ENCODE assay signal across 11 cellular contexts in genomic region chr16:56675685-56676210, GRCh38. TPM values are rescaled to one million over a fixed set of nuclear protein-coding genes. Genes with fewer than 3 reads are reported as not detected.
DNase-seq lines count a peak whose midpoint lies in the region; ATAC-seq and TF ChIP-seq lines count a peak whose summit lies in the region.
"Had no signal": no experiment of that assay in that cellular context is flagged by ENCODE, and none has a peak within 500 bp of the region (broad histone marks: within the 10 kb centered on the region; RNA-seq: fewer than 3 reads in every experiment).

No MANE protein-coding gene starts in this region.

- peak; percentile 93 for ATAC-seq in effector memory CD8-positive, alpha-beta T cell (replicated peaks)
- no peak for ATAC-seq in HG03135 (IDR thresholded peaks at IDR 0.05; ENCODE audit: unreplicated experiment)
- no peak for ATAC-seq in GM21737 (IDR thresholded peaks at IDR 0.05; ENCODE audit: unreplicated experiment)
- no peak for ATAC-seq in GM21723 (IDR thresholded peaks at IDR 0.05; ENCODE audit: unreplicated experiment)

- no peak overlapping the region for H3K4me3 ChIP-seq in CD4-positive, alpha-beta memory T cell (ENCODE audit: low read length in 2 of 2)
- H3K4me3 ChIP-seq in retinal pigment epithelial cell (ENCODE audit: low read length), result peak overlapping the region; percentile 24
- H3K4me3 ChIP-seq: adrenal gland had no signal

- CTCF ChIA-PET in CD4-positive, alpha-beta memory T cell (lab: Charles Lee; ENCODE audit: partially characterized antibody), result interaction anchor here (0.7 to 1.7 kb wide), 5 partner anchors 13 to 99 kb away, joined by 3 to 8 read pairs (median 4); no protein-coding TSS in a partner anchor

- H3K36me3 ChIP-seq in CD4-positive, alpha-beta memory T cell (ENCODE audit: insufficient read depth, low read length), result no peaks in the 10 kb centered on the region
- H3K36me3 ChIP-seq: adrenal gland had no signal

- POLR2A ChIA-PET in CD4-positive, alpha-beta memory T cell (lab: Charles Lee; ENCODE audit: partially characterized antibody), result interaction anchor here (0.6 to 1.3 kb wide), 5 partner anchors 11 to 241 kb away, joined by 3 to 4 read pairs (median 3); partner anchors contain the start of gene MT2A

- peaks cover 9% of the 10 kb centered on the region for H3K4me1 ChIP-seq in CD4-positive, alpha-beta memory T cell (ENCODE audit: insufficient read depth, low read length)

- no peaks in the 10 kb centered on the region for H3K36me3 Mint-ChIP-seq in CD4-positive, alpha-beta memory T cell
- no peaks in the 10 kb centered on the region for H3K36me3 Mint-ChIP-seq in effector memory CD8-positive, alpha-beta T cell (ENCODE audit: insufficient read depth)

- peak overlapping the region; percentile 73 to 83 (median 78) for H3K4me3 Mint-ChIP-seq in CD4-positive, alpha-beta memory T cell
- H3K4me3 Mint-ChIP-seq in effector memory CD8-positive, alpha-beta T cell, result peak overlapping the region; percentile 71 to 75

- H3K9me3 ChIP-seq in CD4-positive, alpha-beta memory T cell (ENCODE audit: control insufficient read depth in 1 of 2, low read length in 2 of 2), result no peaks in the 10 kb centered on the region
- H3K9me3 ChIP-seq: adrenal gland had no signal

- H3K27ac ChIP-seq in CD4-positive, alpha-beta memory T cell (ENCODE audit: low read depth, low read length), result no peak overlapping the region
- H3K27ac ChIP-seq: adrenal gland had no signal

- H3K9me3 Mint-ChIP-seq in CD4-positive, alpha-beta memory T cell, result no peaks in the 10 kb centered on the region
- no peaks in the 10 kb centered on the region for H3K9me3 Mint-ChIP-seq in effector memory CD8-positive, alpha-beta T cell

- peak overlapping the region in 5 of 7 donors; percentile 30 to 84 (median 39) for H3K27ac Mint-ChIP-seq in CD4-positive, alpha-beta memory T cell
- H3K27ac Mint-ChIP-seq in effector memory CD8-positive, alpha-beta T cell, result peak overlapping the region in 1 of 2 donors; percentile 29

- DNase-seq in CD4-positive, alpha-beta memory T cell, result peak in 4 of 5 donors; percentile 25 to 68 (median 40)
- DNase-seq in activated CD4-positive, alpha-beta T cell treated with anti-CD3 and anti-CD28 coated beads, Interleukin-2, amount 50 U/mL, for 1 hour, result peak; percentile 33
- DNase-seq in effector memory CD8-positive, alpha-beta T cell, result peak; percentile 34 to 47 (median 46)
- DNase-seq in retinal pigment epithelial cell (ENCODE audit: low read depth) (no peak), NCI-H1048 (lab: John Stamatoyannopoulos, UW) (no peak)
- DNase-seq: adrenal gland, NCI-H2081 had no signal

- peaks cover 7 to 13% (median 8%) of the 10 kb centered on the region in 4 donors for H3K4me1 Mint-ChIP-seq in CD4-positive, alpha-beta memory T cell
- H3K4me1 Mint-ChIP-seq in effector memory CD8-positive, alpha-beta T cell (ENCODE audit: low read depth in 2 of 2), result peaks cover 9 to 10% of the 10 kb centered on the region in 2 donors

- TF ChIP-seq CTCF in retinal pigment epithelial cell (conservative IDR thresholded peaks at IDR 0.05; ENCODE audit: low read depth, low read length), result no peak

- H3K27me3 ChIP-seq in CD4-positive, alpha-beta memory T cell (ENCODE audit: insufficient read depth, low read length), result no peaks in the 10 kb centered on the region
- H3K27me3 ChIP-seq: adrenal gland had no signal

- peaks cover 7 to 27% of the 10 kb centered on the region in 2 donors for H3K27me3 Mint-ChIP-seq in CD4-positive, alpha-beta memory T cell
- H3K27me3 Mint-ChIP-seq in effector memory CD8-positive, alpha-beta T cell, result peaks cover 18 to 60% of the 10 kb centered on the region in 2 donors

- intact Hi-C loops in CD4-positive, alpha-beta memory T cell (cut with micrococcal nuclease), result no loop called here

RNA-seq across cellular contexts. Expression of gene MT1H, which starts 6.1 kb away (rescaled TPM):
- total RNA-seq in CD4-positive, alpha-beta memory T cell, result under 1 TPM in 1 of 2 experiments, not detected in 1; 0.78 TPM
- polyA plus RNA-seq in CD4-positive, alpha-beta memory T cell, result not detected
- total RNA-seq: myocyte had no signal

RNA-seq across cellular contexts. Expression of gene MT1X, which starts 6.5 kb away (rescaled TPM):
- 10 to 100 TPM; 21.0 to 23.7 TPM for total RNA-seq in CD4-positive, alpha-beta memory T cell
- 100 to 1,000 TPM in 1 of 2 donors, 10 to 100 TPM in 1; 76.0 to 146 TPM for polyA plus RNA-seq in CD4-positive, alpha-beta memory T cell

RNA-seq across cellular contexts. Expression of gene MT1G, which starts 7.9 kb away (rescaled TPM):
- not detected for total RNA-seq in CD4-positive, alpha-beta memory T cell
- polyA plus RNA-seq in CD4-positive, alpha-beta memory T cell, result 1 to 10 TPM in 1 of 2 donors, not detected in 1; 1.3 TPM
- total RNA-seq: myocyte had no signal

RNA-seq across cellular contexts. Expression of gene MT1F, which starts 18.0 kb away (rescaled TPM):
- total RNA-seq in CD4-positive, alpha-beta memory T cell, result 10 to 100 TPM in 1 of 2 experiments, 1 to 10 TPM in 1; 8.3 to 12.9 TPM
- polyA plus RNA-seq in CD4-positive, alpha-beta memory T cell, result 10 to 100 TPM; 12.0 to 28.9 TPM
- total RNA-seq: myocyte had no signal

RNA-seq across cellular contexts. Expression of gene MT1B, which starts 24.1 kb away (rescaled TPM):
- not detected for total RNA-seq in CD4-positive, alpha-beta memory T cell
- not detected for polyA plus RNA-seq in CD4-positive, alpha-beta memory T cell
- total RNA-seq: adrenal gland, myocyte had no signal
- polyA plus RNA-seq: adrenal gland had no signal

Comparison
In these comparisons a context has a peak if more than half of its experiments do, and no peak if none do; other contexts are left out.
1. DNase-seq: peak in CD4-positive, alpha-beta memory T cell (4 of 5), activated CD4-positive, alpha-beta T cell treated with anti-CD3 and anti-CD28 coated beads, Interleukin-2, amount 50 U/mL, for 1 hour (single experiment) and effector memory CD8-positive, alpha-beta T cell (3 of 3); none in retinal pigment epithelial cell (single experiment) and NCI-H1048 (single experiment).